Comparison of ENCODE assay signal across 20 cellular contexts in the genomic region with DNA sequence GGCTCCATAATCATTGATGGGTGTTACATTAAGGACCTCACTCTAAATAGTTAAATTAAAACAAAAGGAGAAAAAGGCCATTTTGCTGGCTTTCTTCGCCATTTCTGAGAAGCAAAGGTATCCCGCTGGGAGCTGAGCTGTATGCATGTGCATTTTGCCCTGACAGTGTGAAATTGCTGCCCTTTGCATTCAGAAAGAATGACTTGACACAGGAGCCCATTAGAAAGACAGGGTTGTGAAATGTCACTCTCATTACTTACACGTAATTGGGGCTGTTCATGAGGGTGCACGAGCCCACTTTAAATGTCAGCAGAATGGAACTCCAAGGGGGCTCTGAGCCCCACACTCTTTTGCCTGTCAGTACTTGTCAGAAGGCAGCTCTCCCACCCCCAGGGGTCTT.
DNase-seq lines count a peak whose midpoint lies in the region; ATAC-seq and TF ChIP-seq lines count a peak whose summit lies in the region.
"Had no signal": no experiment of that assay in that cellular context is flagged by ENCODE, and none has a peak within 500 bp of the region (broad histone marks: within the 10 kb centered on the region; RNA-seq: fewer than 3 reads in every experiment).

No MANE protein-coding gene starts in this region.

- no peak overlapping the region for H3K18ac ChIP-seq in neuronal stem cell (ENCODE audit: low read length)

- H3K4ac ChIP-seq in neuronal stem cell (ENCODE audit: low read length), result no peak overlapping the region

- no peak for TF ChIP-seq CTCF in brain (conservative IDR thresholded peaks at IDR 0.05)

- no peak overlapping the region for H4K8ac ChIP-seq in neuronal stem cell (ENCODE audit: low read depth, low read length)

- no peak overlapping the region for H4K91ac ChIP-seq in neuronal stem cell (ENCODE audit: low read depth, low read length, poor library complexity)

- H3K4me3 ChIP-seq in NT2/D1 (ENCODE audit: insufficient read length, low read depth) (no peak overlapping the region), neuronal stem cell (ENCODE audit: low read length in 2 of 2) (no peak overlapping the region)
- H3K4me3 ChIP-seq: A549, ascending aorta, tibial nerve had no signal

- H3K4me1 ChIP-seq in NT2/D1 (ENCODE audit: insufficient read depth, insufficient read length), result peaks cover 16% of the 10 kb centered on the region
- H3K4me1 ChIP-seq in neuronal stem cell (ENCODE audit: control insufficient read depth in 2 of 2, insufficient read depth in 1 of 2, low read depth in 1 of 2, low read length in 2 of 2), result peaks cover 16 to 37% of the 10 kb centered on the region in 2 donors
- H3K4me1 ChIP-seq: A549, ascending aorta had no signal

- H3K14ac ChIP-seq in neuronal stem cell (ENCODE audit: low read length), result no peak overlapping the region

- H2BK120ac ChIP-seq in neuronal stem cell (ENCODE audit: low read depth, low read length), result no peak overlapping the region

- H3K9ac ChIP-seq in NT2/D1 (ENCODE audit: insufficient read length, low read depth) (no peak overlapping the region), neuronal stem cell (ENCODE audit: low read depth, low read length, poor library complexity) (no peak overlapping the region)

- ATAC-seq in HG02623 (IDR thresholded peaks at IDR 0.05; ENCODE audit: unreplicated experiment), result no peak
- ATAC-seq: A549; stimulated activated memory B cell treated with anti-CD40 and anti-IgM and Interleukin-4, amounts not matched to agents 10 μg/mL and 1 μg/mL and 100 μg/mL, for 72 hours had no signal

- no peak overlapping the region for H3K4me3 Mint-ChIP-seq in activated CD4-positive, alpha-beta T cell treated with anti-CD3 and anti-CD28 coated beads, Interleukin-2, amount 10 ng/mL, durations not matched to agents 7 days and 5 days
- H3K4me3 Mint-ChIP-seq in brain (peak overlapping the region in 2 of 5 experiments; percentile 7 to 59), immature natural killer cell (no peak overlapping the region)
- H3K4me3 Mint-ChIP-seq: nephron; stimulated activated memory B cell treated with anti-CD40 and anti-IgM and Interleukin-4, amounts not matched to agents 10 μg/mL and 1 μg/mL and 100 μg/mL, for 72 hours had no signal

- peaks cover 88% of the 10 kb centered on the region for H3K4me1 Mint-ChIP-seq in activated CD4-positive, alpha-beta T cell treated with anti-CD3 and anti-CD28 coated beads, Interleukin-2, amount 10 ng/mL, durations not matched to agents 7 days and 5 days
- H3K4me1 Mint-ChIP-seq in brain (peaks cover 46% of the 10 kb centered on the region), immature natural killer cell (peaks cover 78 to 91% of the 10 kb centered on the region in 2 donors)

- CTCF ChIA-PET in activated CD4-positive, alpha-beta T cell treated with anti-CD3 and anti-CD28 coated beads, Interleukin-2, amount 10 ng/mL, durations not matched to agents 7 days and 5 days (lab: Charles Lee), result interaction anchor here (0.6 to 1.6 kb wide), 2 partner anchors 10 to 136 kb away, joined by 3 to 6 read pairs; no protein-coding TSS in a partner anchor

- no peak for DNase-seq in activated CD4-positive, alpha-beta T cell treated with anti-CD3 and anti-CD28 coated beads, Interleukin-2, amount 10 ng/mL, durations not matched to agents 7 days and 5 days
- DNase-seq in activated CD4-positive, alpha-beta T cell treated with anti-CD3 and anti-CD28 coated beads, Interleukin-2, amount 50 U/mL, for 1 hour, result no peak
- DNase-seq in NT2/D1 (ENCODE audit: low read depth, low spot score), result peak; percentile 85
- DNase-seq in neuronal stem cell (ENCODE audit: low spot score), result peak; percentile 54
- DNase-seq in immature natural killer cell, result no peak
- DNase-seq in EL, result no peak
- DNase-seq: activated CD4-positive, alpha-beta T cell treated with anti-CD3 and anti-CD28 coated beads, Interleukin-2, amount 50 U/mL, for 48 hours; activated effector memory CD4-positive, alpha-beta T cell treated with Interleukin-2 at 50 U/mL for 16 hours; IMR-90; mesenchymal stem cell; NCI-H146; NCI-H82 had no signal

- no peak overlapping the region for H2BK5ac ChIP-seq in neuronal stem cell (ENCODE audit: low read length)

- no peak overlapping the region for H2AFZ ChIP-seq in neuronal stem cell (ENCODE audit: low read length)

- peak overlapping the region; percentile 44 for H3K27ac Mint-ChIP-seq in activated CD4-positive, alpha-beta T cell treated with anti-CD3 and anti-CD28 coated beads, Interleukin-2, amount 10 ng/mL, durations not matched to agents 7 days and 5 days
- peak overlapping the region in 4 of 5 experiments; percentile 22 to 78 (median 72) for H3K27ac Mint-ChIP-seq in brain
- peak overlapping the region in 1 of 6 donors; percentile 19 for H3K27ac Mint-ChIP-seq in immature natural killer cell
- H3K27ac Mint-ChIP-seq: stimulated activated memory B cell treated with anti-CD40 and anti-IgM and Interleukin-4, amounts not matched to agents 10 μg/mL and 1 μg/mL and 100 μg/mL, for 72 hours had no signal

- no peaks in the 10 kb centered on the region for H3K9me3 ChIP-seq in NT2/D1 (ENCODE audit: insufficient read depth, low read length)
- peaks cover 7 to 17% of the 10 kb centered on the region in 2 donors for H3K9me3 ChIP-seq in neuronal stem cell (replicated peaks in 1 of 2; ENCODE audit: control insufficient read depth in 2 of 2, insufficient read depth in 1 of 2, low read depth in 1 of 2, low read length in 2 of 2)
- H3K9me3 ChIP-seq: A549, ascending aorta had no signal

- H2AK5ac ChIP-seq in neuronal stem cell (ENCODE audit: low read depth, low read length), result no peak overlapping the region

- H3K36me3 Mint-ChIP-seq in activated CD4-positive, alpha-beta T cell treated with anti-CD3 and anti-CD28 coated beads, Interleukin-2, amount 10 ng/mL, durations not matched to agents 7 days and 5 days (ENCODE audit: low read depth), result peaks cover 89% of the 10 kb centered on the region
- H3K36me3 Mint-ChIP-seq in brain (peaks cover 26% of the 10 kb centered on the region), immature natural killer cell (peaks cover 4 to 15% (median 6%) of the 10 kb centered on the region in 3 donors)

- peak overlapping the region; percentile 38 for H3K4me2 ChIP-seq in neuronal stem cell (ENCODE audit: insufficient read depth, low read length, poor library complexity, severe bottlenecking)
- H3K4me2 ChIP-seq: A549 had no signal

- H3K27me3 ChIP-seq in NT2/D1 (ENCODE audit: insufficient read depth, insufficient read length), result no peaks in the 10 kb centered on the region
- peaks cover 0 to 86% (median 0%) of the 10 kb centered on the region in 3 experiments for H3K27me3 ChIP-seq in neuronal stem cell (ENCODE audit: control insufficient read depth in 3 of 3, insufficient read depth in 3 of 3, low read depth in 1 of 3, low read length in 3 of 3)
- H3K27me3 ChIP-seq: ascending aorta, tibial nerve had no signal

- no peaks in the 10 kb centered on the region for H3K9me3 Mint-ChIP-seq in activated CD4-positive, alpha-beta T cell treated with anti-CD3 and anti-CD28 coated beads, Interleukin-2, amount 10 ng/mL, durations not matched to agents 7 days and 5 days
- H3K9me3 Mint-ChIP-seq in brain (peaks cover 4 to 23% (median 7%) of the 10 kb centered on the region in 5 experiments), immature natural killer cell (no peaks in the 10 kb centered on the region)
- H3K9me3 Mint-ChIP-seq: stimulated activated memory B cell treated with anti-CD40 and anti-IgM and Interleukin-4, amounts not matched to agents 10 μg/mL and 1 μg/mL and 100 μg/mL, for 72 hours had no signal

- no CpG with 5 or more reads among the region's 4 CpGs for WGBS in neuronal stem cell (ENCODE audit: extremely low coverage in 2 of 2, insufficient read length in 2 of 2, insufficient replicate concordance in 1 of 2), 2 donors

- H3K36me3 ChIP-seq in NT2/D1 (ENCODE audit: insufficient read depth, insufficient read length, low read length), result no peaks in the 10 kb centered on the region
- H3K36me3 ChIP-seq in neuronal stem cell (replicated peaks in 1 of 2; ENCODE audit: control insufficient read depth in 2 of 2, insufficient read depth in 2 of 2, low read length in 2 of 2), result no peaks in the 10 kb centered on the region
- H3K36me3 ChIP-seq: ascending aorta had no signal

- no peak overlapping the region for H2BK15ac ChIP-seq in neuronal stem cell (ENCODE audit: low read length)

- no peak overlapping the region for H2BK12ac ChIP-seq in neuronal stem cell (ENCODE audit: low read length)

- peak overlapping the region; percentile 70 for H3K27ac ChIP-seq in neuronal stem cell (replicated peaks; ENCODE audit: low read length)
- H3K27ac ChIP-seq: A549, ascending aorta, C4-2B, tibial nerve had no signal

- H3K79me1 ChIP-seq in neuronal stem cell (ENCODE audit: low read depth, low read length), result peaks cover 3% of the 10 kb centered on the region

- no peak overlapping the region for H3K23ac ChIP-seq in neuronal stem cell (ENCODE audit: low read depth, low read length, poor library complexity)

- H3K27me3 Mint-ChIP-seq in activated CD4-positive, alpha-beta T cell treated with anti-CD3 and anti-CD28 coated beads, Interleukin-2, amount 10 ng/mL, durations not matched to agents 7 days and 5 days, result no peaks in the 10 kb centered on the region
- H3K27me3 Mint-ChIP-seq in brain, result peaks cover 3% of the 10 kb centered on the region
- peaks cover 5 to 9% (median 6%) of the 10 kb centered on the region in 3 donors for H3K27me3 Mint-ChIP-seq in immature natural killer cell (ENCODE audit: low read depth in 3 of 3)
- H3K27me3 Mint-ChIP-seq: stimulated activated memory B cell treated with anti-CD40 and anti-IgM and Interleukin-4, amounts not matched to agents 10 μg/mL and 1 μg/mL and 100 μg/mL, for 72 hours had no signal

- POLR2A ChIA-PET in activated CD4-positive, alpha-beta T cell treated with anti-CD3 and anti-CD28 coated beads, Interleukin-2, amount 10 ng/mL, durations not matched to agents 7 days and 5 days (lab: Charles Lee), result no interaction called here

Comparison
In these comparisons a context has a peak if more than half of its experiments do, and no peak if none do; other contexts are left out.
1. DNase-seq: peak in NT2/D1 (single experiment) and neuronal stem cell (single experiment); none in activated CD4-positive, alpha-beta T cell treated with anti-CD3 and anti-CD28 coated beads, Interleukin-2, amount 10 ng/mL, durations not matched to agents 7 days and 5 days (single experiment), activated CD4-positive, alpha-beta T cell treated with anti-CD3 and anti-CD28 coated beads, Interleukin-2, amount 50 U/mL, for 1 hour (single experiment), immature natural killer cell (0 of 3) and EL (single experiment).